In genomic region chr7:75982306-75983064, GRCh38 we compare ENCODE assay signal across 17 cellular contexts. TPM values are rescaled to one million over a fixed set of nuclear protein-coding genes. Genes with fewer than 3 reads are reported as not detected.
DNase-seq lines count a peak whose midpoint lies in the region; ATAC-seq, FAIRE-seq and TF ChIP-seq lines count a peak whose summit lies in the region.
"Had no signal": no experiment of that assay in that cellular context is flagged by ENCODE, and none has a peak within 500 bp of the region (broad histone marks: within the 10 kb centered on the region; RNA-seq: fewer than 3 reads in every experiment).

No MANE protein-coding gene starts in this region.

- H4K20me1 ChIP-seq in HepG2 (ENCODE audit: insufficient read depth, low read length): peaks cover 10% of the 10 kb centered on the region

- in situ Hi-C loops in HepG2 (cut with HindIII; ENCODE audit: extremely low pct_ligation_motif_present, low pct_unique_long_range_greater_than_20kb): no loop called here

- H3K4me1 ChIP-seq in HepG2 (ENCODE audit: insufficient read depth, low read length) (no peaks in the 10 kb centered on the region; the same call in 1 of the 2 replicates), upper lobe of right lung (no peaks in the 10 kb centered on the region)

- TF ChIP-seq RAD21 in HepG2 (CRISPR knock-in tag; IDR thresholded peaks at IDR 0.05): no peak

- H3K4me3 Mint-ChIP-seq in central memory CD8-positive, alpha-beta T cell: no peak overlapping the region
- H3K4me3 Mint-ChIP-seq: CD14-positive monocyte had no signal

- peaks cover 60 to 96% of the 10 kb centered on the region in 2 experiments for H3K36me3 ChIP-seq in HepG2 (replicated peaks in 1 of 2; ENCODE audit: control insufficient read depth in 1 of 2, insufficient read depth in 2 of 2, low read length in 2 of 2)
- peaks cover 91% of the 10 kb centered on the region for H3K36me3 ChIP-seq in upper lobe of right lung

- H3K27ac ChIP-seq in HepG2 (ENCODE audit: extremely low read length, insufficient read depth, low read length) (no peak overlapping the region), upper lobe of right lung (no peak overlapping the region)
- H3K27ac ChIP-seq: A549 had no signal

- H3K79me2 ChIP-seq in HepG2 (ENCODE audit: insufficient read depth, low read length): peaks cover 2% of the 10 kb centered on the region

- H3K9me3 Mint-ChIP-seq in central memory CD8-positive, alpha-beta T cell: no peaks in the 10 kb centered on the region

- BruUV-seq in HepG2 (replicated peaks; lab: Mats Ljungman, UMichigan): no TSS peak

- CTCF ChIA-PET in HepG2 (lab: Yijun Ruan, JAX; ENCODE audit: low intra/inter-chr PET ratio, low total read pairs): no interaction called here

- TF ChIP-seq POLR2A in HepG2 (IDR thresholded peaks at IDR 0.05; ENCODE audit: insufficient read depth in 1 of 2, low read depth in 2 of 2, low read length in 2 of 2): no peak; a peak in 1 of 4 replicates

- TF ChIP-seq CTCF in HepG2 (CRISPR knock-in tag; IDR thresholded peaks at IDR 0.05) (no peak), upper lobe of right lung (IDR thresholded peaks at IDR 0.05) (no peak)

- H3K9me3 ChIP-seq in HepG2 (ENCODE audit: low read length) (no peaks in the 10 kb centered on the region), upper lobe of right lung (no peaks in the 10 kb centered on the region)
- H3K9me3 ChIP-seq: A549 had no signal

- ATAC-seq in Right ventricle myocardium superior (ENCODE audit: poor library complexity) (no peak), HepG2 (no peak), upper lobe of right lung (no peak), GM21737 (IDR thresholded peaks at IDR 0.05; ENCODE audit: unreplicated experiment) (no peak)
- ATAC-seq in central memory CD8-positive, alpha-beta T cell (replicated peaks; ENCODE audit: extremely low read depth, poor library complexity, severe bottlenecking): no peak
- ATAC-seq: GM12878 had no signal

- H3K27me3 ChIP-seq in HepG2 (ENCODE audit: control insufficient read depth in 1 of 2, insufficient read depth in 2 of 2, low read length in 2 of 2) (no peaks in the 10 kb centered on the region), upper lobe of right lung (no peaks in the 10 kb centered on the region)

- H3K27ac Mint-ChIP-seq in central memory CD8-positive, alpha-beta T cell (ENCODE audit: low read depth): peak overlapping the region; percentile 64

- H3K9ac ChIP-seq in HepG2 (ENCODE audit: insufficient read depth, low read depth, low read length): no peak overlapping the region

- no peak overlapping the region for H2AFZ ChIP-seq in HepG2 (ENCODE audit: low read length)

- no peaks in the 10 kb centered on the region for H3K4me1 Mint-ChIP-seq in central memory CD8-positive, alpha-beta T cell
- H3K4me1 Mint-ChIP-seq: CD14-positive monocyte had no signal

- intact Hi-C loops in Right ventricle myocardium superior (cut with DNase I) (no loop called here), cardiac septum (cut with DNase I) (no loop called here), HepG2 (cut with micrococcal nuclease; ENCODE audit: unreplicated experiment) (no loop called here), upper lobe of right lung (cut with DNase I) (no loop called here)

- TF ChIP-seq EP300 in HepG2 (IDR thresholded peaks at IDR 0.05; ENCODE audit: low read depth in 2 of 2, low read length in 2 of 2) (no peak), HepG2 (CRISPR knock-in tag; IDR thresholded peaks at IDR 0.05; ENCODE audit: borderline replicate concordance) (no peak)

- H3K4me3 ChIP-seq in HepG2 (replicated peaks in 1 of 3; ENCODE audit: insufficient read depth in 1 of 3, low read depth in 2 of 3, low read length in 3 of 3): no peak overlapping the region
- no peak overlapping the region for H3K4me3 ChIP-seq in upper lobe of right lung
- H3K4me3 ChIP-seq: A549, GM12878 had no signal

- no peaks in the 10 kb centered on the region for H3K27me3 Mint-ChIP-seq in central memory CD8-positive, alpha-beta T cell

- POLR2A ChIA-PET in HepG2 (lab: Yijun Ruan, JAX): no interaction called here

- 94% methylated on average over 18 of the region's 22 CpGs for WGBS in HepG2 (ENCODE audit: low lambda C conversion rate)

- H3K4me2 ChIP-seq in HepG2 (ENCODE audit: low read depth, low read length): no peak overlapping the region
- H3K4me2 ChIP-seq: A549 had no signal

- DNase-seq in Right ventricle myocardium superior (peak; percentile 44), cardiac septum (ENCODE audit: low spot score) (no peak), HepG2 (ENCODE audit: low spot score) (no peak), upper lobe of right lung (peak; percentile 55), NCI-H1417 (lab: John Stamatoyannopoulos, UW) (no peak)
- DNase-seq in central memory CD8-positive, alpha-beta T cell (ENCODE audit: low spot score in 2 of 2): no peak
- DNase-seq in central memory CD4-positive, alpha-beta T cell: no peak
- DNase-seq: COR-L47, NCI-H1436 treated with DMSO at 0.1 percent for 48 hours, NCI-H2081 treated with DMSO at 0.1 percent for 48 hours, NCI-H524 had no signal

- H3K36me3 Mint-ChIP-seq in central memory CD8-positive, alpha-beta T cell (ENCODE audit: insufficient read depth): peaks cover 19% of the 10 kb centered on the region

- FAIRE-seq in HepG2 (lab: Jason Lieb, UNC): no peak
- FAIRE-seq: A549, GM12878, GM19239, HTR-8/SVneo had no signal

TF ChIP-seq in HepG2, 621 proteins besides CTCF, POLR2A, EP300 and RAD21:
- TF ChIP-seq HINFP (CRISPR knock-in tag; IDR thresholded peaks at IDR 0.05; ENCODE audit: low read depth): no peak
- no peak for TF ChIP-seq ZNF788 (CRISPR knock-in tag; IDR thresholded peaks at IDR 0.05; ENCODE audit: borderline replicate concordance)
- no peak for TF ChIP-seq ZNF382 (CRISPR knock-in tag; IDR thresholded peaks at IDR 0.05; ENCODE audit: borderline replicate concordance)
- TF ChIP-seq AGO2 (optimal IDR thresholded peaks at IDR 0.05; ENCODE audit: low read depth, low read length): peak; percentile 81
- TF ChIP-seq CSRNP1 (CRISPR knock-in tag; IDR thresholded peaks at IDR 0.05): no peak
- peak; percentile 4 for TF ChIP-seq RBM22 (optimal IDR thresholded peaks at IDR 0.05; ENCODE audit: low read length)
- no peak for TF ChIP-seq TGIF2 (CRISPR knock-in tag; IDR thresholded peaks at IDR 0.05)
- TF ChIP-seq HNRNPL (IDR thresholded peaks at IDR 0.05; ENCODE audit: low read depth, low read length): 0 out of 2 replicates have a peak, but pooled peaks have one; percentile 33
- TF ChIP-seq ZNF773 (CRISPR knock-in tag; IDR thresholded peaks at IDR 0.05; ENCODE audit: borderline replicate concordance): no peak

RNA-seq across cellular contexts. Expression of gene TMEM120A, which starts 11.9 kb away (rescaled TPM):
- 90.7 TPM for total RNA-seq in Right ventricle myocardium superior
- 138 TPM for total RNA-seq in cardiac septum
- total RNA-seq in HepG2 (2016; rRNA removed; fragmentation: Illumina TruSeq; extraction: Trizol): 22.9 and 40.3 TPM in 2 replicates
- 31.6 and 36.7 TPM in 2 replicates for total RNA-seq in HepG2 (2016; cell fraction: cytosol; rRNA removed; fragmentation: Illumina TruSeq; extraction: Trizol; ENCODE audit: low read depth)
- total RNA-seq in HepG2 (2016; cell fraction: insoluble cytoplasmic fraction; rRNA removed; fragmentation: Illumina TruSeq; extraction: Trizol): 26.0 and 40.4 TPM in 2 replicates
- 34.6 and 34.8 TPM in 2 replicates for total RNA-seq in HepG2 (2016; cell fraction: membrane; rRNA removed; fragmentation: Illumina TruSeq; extraction: Trizol)
- total RNA-seq in HepG2 (2016; cell fraction: nucleus; rRNA removed; fragmentation: Illumina TruSeq; extraction: Trizol): 31.7 and 39.9 TPM in 2 replicates
- 102 and 116 TPM in 2 replicates for polyA plus RNA-seq in HepG2 (2011; rRNA removed)
- polyA plus RNA-seq in HepG2 (2011; cell fraction: cytosol; rRNA removed): 81.9 and 91.9 TPM in 2 replicates
- polyA plus RNA-seq in HepG2 (2011; cell fraction: nucleus; rRNA removed): 76.1 and 77.6 TPM in 2 replicates
- 41.2 and 57.5 TPM in 2 replicates for polyA plus RNA-seq in HepG2 (2012)
- 78.5 and 88.6 TPM in 2 replicates for polyA plus RNA-seq in HepG2 (2016; cell fraction: cytosol; fragmentation: Illumina TruSeq; extraction: Trizol; ENCODE audit: low read depth)
- polyA plus RNA-seq in HepG2 (2016; cell fraction: insoluble cytoplasmic fraction; fragmentation: Illumina TruSeq; extraction: Trizol; ENCODE audit: low read depth): 64.8 and 69.3 TPM in 2 replicates
- polyA plus RNA-seq in HepG2 (2016; cell fraction: membrane; fragmentation: Illumina TruSeq; extraction: Trizol; ENCODE audit: low read depth): 81.3 and 84.7 TPM in 2 replicates
- 144 and 149 TPM in 2 replicates for polyA plus RNA-seq in HepG2 (2016; cell fraction: nucleus; fragmentation: Illumina TruSeq; extraction: Trizol; ENCODE audit: insufficient read depth, low read depth)
- polyA minus RNA-seq in HepG2 (2011; rRNA and poly(A)+ RNA removed; ENCODE audit: low replicate concordance): 97.0 and 238 TPM in 2 replicates
- polyA minus RNA-seq in HepG2 (2011; cell fraction: cytosol; rRNA and poly(A)+ RNA removed): 32.4 and 39.8 TPM in 2 replicates
- polyA minus RNA-seq in HepG2 (2011; cell fraction: nucleus; rRNA and poly(A)+ RNA removed): 15.5 and 22.4 TPM in 2 replicates
- total RNA-seq in upper lobe of right lung: 43.9 TPM

Comparison
In these comparisons a context has a peak if more than half of its experiments do, and no peak if none do; other contexts are left out.
1. DNase-seq: peak in Right ventricle myocardium superior (single experiment) and upper lobe of right lung (single experiment); none in cardiac septum (single experiment), central memory CD8-positive, alpha-beta T cell (0 of 2), HepG2 (single experiment), central memory CD4-positive, alpha-beta T cell (single experiment) and NCI-H1417 (0 of 3).